Comparison of ENCODE assay signal across 8 cellular contexts in genomic region chr12:50220357-50221061, GRCh38. TPM values are rescaled to one million over a fixed set of nuclear protein-coding genes. Genes with fewer than 3 reads are reported as not detected.
DNase-seq lines count a peak whose midpoint lies in the region; ATAC-seq and TF ChIP-seq lines count a peak whose summit lies in the region.

No MANE protein-coding gene starts in this region.

- H3K4me3 Mint-ChIP-seq in Caco-2 (ENCODE audit: unreplicated experiment) = no peak overlapping the region

- H3K27ac ChIP-seq in OCI-LY1 (ENCODE audit: low read depth, low read length, poor library complexity, severe bottlenecking) = peak overlapping the region; percentile 75
- H3K27ac ChIP-seq in aorta (ENCODE audit: low read depth in 1 of 2, low read length in 2 of 2) = peak overlapping the region; percentile 28 to 80

- peak; percentile 23 for ATAC-seq in mucosa of descending colon
- no peak for ATAC-seq in aorta (ENCODE audit: low FRiP score)

- no peak overlapping the region for H2AFZ ChIP-seq in OCI-LY1 (ENCODE audit: low read length)

- in situ Hi-C loops in G401 (cut with HindIII; ENCODE audit: low sequenced_read_pairs) = no loop called here

- no peaks in the 10 kb centered on the region for H3K9me2 ChIP-seq in OCI-LY1 (ENCODE audit: low read depth, low read length)

- H3K27ac Mint-ChIP-seq in Caco-2 (ENCODE audit: unreplicated experiment) = no peak overlapping the region

- BruUV-seq in Caco-2 (replicated peaks; lab: Mats Ljungman, UMichigan) = no TSS peak

- H3K36me3 Mint-ChIP-seq in Caco-2 (ENCODE audit: insufficient read depth, unreplicated experiment) = peaks cover 19% of the 10 kb centered on the region

- CTCF ChIA-PET in Caco-2 (lab: Charles Lee) = no interaction called here

- no peaks in the 10 kb centered on the region for H3K4me1 Mint-ChIP-seq in Caco-2 (ENCODE audit: low read depth, unreplicated experiment)

- peaks cover 29% of the 10 kb centered on the region for H3K4me1 ChIP-seq in OCI-LY1 (ENCODE audit: insufficient read depth, low read length, severe bottlenecking)
- H3K4me1 ChIP-seq in mucosa of descending colon (ENCODE audit: low read depth) = no peaks in the 10 kb centered on the region
- H3K4me1 ChIP-seq in aorta (ENCODE audit: control insufficient read depth in 1 of 2, insufficient read depth in 2 of 2, low read length in 2 of 2) = peaks cover 4 to 7% of the 10 kb centered on the region in 2 donors
- H3K4me1 ChIP-seq in Caco-2 = peaks cover 26% of the 10 kb centered on the region; the same call in 1 of the 2 replicates

- H3K9ac ChIP-seq in OCI-LY1 (ENCODE audit: low read length) = no peak overlapping the region; the same call in 1 of the 2 replicates

- POLR2A ChIA-PET in Caco-2 (lab: Charles Lee) = interaction anchor here (0.6 kb wide), 1 partner anchor 29 kb away, joined by 3 read pairs; no protein-coding TSS in a partner anchor

- H3K27me3 ChIP-seq in OCI-LY1 (ENCODE audit: insufficient read depth, low read length) (no peaks in the 10 kb centered on the region), aorta (ENCODE audit: control insufficient read depth in 1 of 2, insufficient read depth in 2 of 2, low read length in 1 of 2) (no peaks in the 10 kb centered on the region), Caco-2 (replicated peaks; ENCODE audit: control insufficient read depth, insufficient read depth, low read length) (no peaks in the 10 kb centered on the region)

- H4K20me1 ChIP-seq in OCI-LY1 (ENCODE audit: insufficient read depth, low read length) = no peaks in the 10 kb centered on the region

- WGBS in aorta, 2 donors = 1 to 3% methylated on average over 4 of the region's 4 CpGs

- H3K36me3 ChIP-seq in OCI-LY1 (ENCODE audit: insufficient read depth, low read length) (no peaks in the 10 kb centered on the region), mucosa of descending colon (ENCODE audit: low read depth) (no peaks in the 10 kb centered on the region), aorta (ENCODE audit: control insufficient read depth in 1 of 2, insufficient read depth in 2 of 2, low read length in 1 of 2) (no peaks in the 10 kb centered on the region), Caco-2 (ENCODE audit: control insufficient read depth, insufficient read depth, low read length) (peaks cover 1% of the 10 kb centered on the region; the same call in 1 of the 2 replicates)

- intact Hi-C loops in mucosa of descending colon (cut with DNase I, micrococcal nuclease) (no loop called here), aorta (cut with DNase I) (loop anchor here (2.0 to 5.0 kb wide), 6 partner anchors 26 to 92 kb away; partner anchors contain the start of gene LIMA1 (in 2 of the 2)), Caco-2 (cut with micrococcal nuclease; ENCODE audit: unreplicated experiment) (no loop called here)

- H3K9me3 ChIP-seq in OCI-LY1 (ENCODE audit: low read length) (no peaks in the 10 kb centered on the region), mucosa of descending colon (no peaks in the 10 kb centered on the region), aorta (ENCODE audit: control insufficient read depth, low read length) (no peaks in the 10 kb centered on the region), Caco-2 (no peaks in the 10 kb centered on the region)

- H3K4me3 ChIP-seq in OCI-LY1 (ENCODE audit: low read depth, low read length, poor library complexity, severe bottlenecking) (peak overlapping the region; percentile 53), choroid plexus epithelial cell (ENCODE audit: low read depth, low read length) (peak overlapping the region; percentile 63), mucosa of descending colon (no peak overlapping the region), aorta (ENCODE audit: low read length in 2 of 2) (peak overlapping the region; percentile 73 to 96), Caco-2 (ENCODE audit: low read depth, low read length) (no peak overlapping the region)

- DNase-seq in G401 (ENCODE audit: low spot score) (peak; percentile 46), H4 (ENCODE audit: low spot score) (peak; percentile 59), choroid plexus epithelial cell (ENCODE audit: low read depth) (peak; percentile 82), mucosa of descending colon (no peak), aorta (no peak), mucosa of gallbladder (ENCODE audit: low spot score) (no peak), Caco-2 (no peak)

- H3K27me3 Mint-ChIP-seq in Caco-2 (ENCODE audit: insufficient read depth, unreplicated experiment) = no peaks in the 10 kb centered on the region

- no peaks in the 10 kb centered on the region for H3K79me2 ChIP-seq in OCI-LY1 (ENCODE audit: insufficient read depth, low read length)

- H3F3A ChIP-seq in OCI-LY1 (ENCODE audit: insufficient read depth, low read length) = no peaks in the 10 kb centered on the region

- H3K4me2 ChIP-seq in OCI-LY1 (ENCODE audit: low read length) = peak overlapping the region; percentile 66

- H3K9me3 Mint-ChIP-seq in Caco-2 (ENCODE audit: unreplicated experiment) = no peaks in the 10 kb centered on the region

- TF ChIP-seq CTCF in OCI-LY1 (IDR thresholded peaks at IDR 0.05; ENCODE audit: low read length) (no peak), choroid plexus epithelial cell (conservative IDR thresholded peaks at IDR 0.05; ENCODE audit: low read depth, low read length) (no peak), mucosa of descending colon (IDR thresholded peaks at IDR 0.05) (no peak), Caco-2 (IDR thresholded peaks at IDR 0.05; ENCODE audit: insufficient read depth in 1 of 2, low read depth in 1 of 2, low read length in 1 of 2, severe bottlenecking in 1 of 2, unreplicated experiment in 1 of 2) (no peak)

RNA-seq across cellular contexts. Expression of gene CERS5, which starts 53.3 kb away (rescaled TPM):
- total RNA-seq in G401 (2014; rRNA removed; shearing (Covaris generic)) = 51.0 and 56.0 TPM in 2 replicates
- total RNA-seq in H4 (2014; rRNA removed; shearing (Covaris generic)) = 11.7 and 15.8 TPM in 2 replicates
- total RNA-seq in mucosa of descending colon = 10 to 100 TPM; 21.0 to 26.2 (median 23.0) TPM
- 10 to 100 TPM; 62.8 to 66.6 TPM for total RNA-seq in aorta
- 100 to 1,000 TPM in 1 of 2 donors, 10 to 100 TPM in 1; 27.3 to 115 TPM for polyA plus RNA-seq in aorta
- 37.9 TPM for total RNA-seq in mucosa of gallbladder
- 61.6 and 62.6 TPM in 2 replicates for total RNA-seq in Caco-2 (2022)

Comparison
In these comparisons a context has a peak if more than half of its experiments do, and no peak if none do; other contexts are left out.
1. DNase-seq: peak in G401 (single experiment), H4 (single experiment) and choroid plexus epithelial cell (single experiment); none in mucosa of descending colon (0 of 3), aorta (0 of 2), mucosa of gallbladder (single experiment) and Caco-2 (0 of 2).
2. H3K4me3 ChIP-seq: peak in OCI-LY1 (single experiment), choroid plexus epithelial cell (single experiment) and aorta (2 of 2); none in mucosa of descending colon (single experiment) and Caco-2 (single experiment).
3. intact Hi-C loops: an anchor here in aorta (2.0 to 5.0 kb wide); none called in mucosa of descending colon and Caco-2.